30 cellular contexts compared by ENCODE assay signal in genomic region chr3:66539466-66539989, GRCh38.
"Had no signal": no experiment of that assay in that cellular context is flagged by ENCODE, and none has a peak within 500 bp of the region (broad histone marks: within the 10 kb centered on the region; RNA-seq: fewer than 3 reads in every experiment).

No MANE protein-coding gene starts in this region.

- H3K27ac Mint-ChIP-seq: immature natural killer cell; memory B cell; mesothelial cell of epicardium; natural killer cell treated with Interleukin-12 subunit alpha and Interleukin-12 subunit beta and Interleukin-15 and Interleukin-18, amount 100 ng/mL, for 72 hours; stimulated activated memory B cell treated with anti-CD40 and anti-IgM and Interleukin-4, amounts not matched to agents 10 μg/mL and 1 μg/mL and 100 μg/mL, for 72 hours; type B pancreatic cell had no signal

- H3K27ac ChIP-seq: esophagus squamous epithelium, heart right ventricle, ovary, psoas muscle, skin epidermis, spleen, testis, tibial artery had no signal

- H3K4me3 Mint-ChIP-seq: immature natural killer cell; memory B cell; mesothelial cell of epicardium; naive B cell; natural killer cell treated with Interleukin-12 subunit alpha and Interleukin-12 subunit beta and Interleukin-15 and Interleukin-18, amount 100 ng/mL, for 72 hours; stimulated activated memory B cell treated with anti-CD40 and anti-IgM and Interleukin-4, amounts not matched to agents 10 μg/mL and 1 μg/mL and 100 μg/mL, for 72 hours; type B pancreatic cell had no signal

- H3K4me3 ChIP-seq: dorsolateral prefrontal cortex, esophagus squamous epithelium, heart right ventricle, lung, mucosa of descending colon, ovary, psoas muscle, skin epidermis, spleen, testis, tibial artery had no signal

- H3K4me1 Mint-ChIP-seq: immature natural killer cell; memory B cell; stimulated activated memory B cell treated with anti-CD40 and anti-IgM and Interleukin-4, amounts not matched to agents 10 μg/mL and 1 μg/mL and 100 μg/mL, for 72 hours had no signal

- H3K36me3 ChIP-seq: esophagus squamous epithelium, heart right ventricle, ovary, spleen, tibial artery had no signal

- H3K9me3 ChIP-seq: esophagus squamous epithelium, mucosa of descending colon, ovary, psoas muscle, testis, tibial artery had no signal

- DNase-seq: dorsolateral prefrontal cortex; effector CD4-positive, alpha-beta T cell; erythroblast; esophagus squamous epithelium; foreskin melanocyte; glutamatergic neuron; heart right ventricle; hypothalamus; immature natural killer cell; mucosa of descending colon; naive B cell; occipital lobe; ovary; posterior cingulate gyrus; psoas muscle; right cardiac atrium; spleen; stimulated activated CD4-positive, alpha-beta T cell treated with anti-CD3 and anti-CD28 coated beads, Interleukin-4, amount 100 ng/mL, for 4 hours; stimulated activated naive CD8-positive, alpha-beta T cell treated with anti-CD3 and anti-CD28 coated beads, Interleukin-15, Interleukin-2, amounts not matched to agents 100 U/mL and 50 U/mL, for 24 hours; substantia nigra; testis; tibial artery had no signal

- H3K27me3 ChIP-seq: dorsolateral prefrontal cortex, esophagus squamous epithelium, heart right ventricle, ovary, spleen, testis, tibial artery had no signal

- ATAC-seq: heart right ventricle; left lobe of liver; mucosa of descending colon; natural killer cell treated with Interleukin-12 subunit alpha and Interleukin-12 subunit beta and Interleukin-15 and Interleukin-18, amount 100 ng/mL, for 72 hours; psoas muscle; right cardiac atrium; stimulated activated memory B cell treated with anti-CD40 and anti-IgM and Interleukin-4, amounts not matched to agents 10 μg/mL and 1 μg/mL and 100 μg/mL, for 72 hours; stimulated activated naive CD8-positive, alpha-beta T cell treated with anti-CD3 and anti-CD28 coated beads, Interleukin-15, Interleukin-2, amounts not matched to agents 100 U/mL and 50 U/mL, for 24 hours had no signal

- H3K36me3 Mint-ChIP-seq: memory B cell; mesothelial cell of epicardium; natural killer cell treated with Interleukin-12 subunit alpha and Interleukin-12 subunit beta and Interleukin-15 and Interleukin-18, amount 100 ng/mL, for 72 hours; stimulated activated memory B cell treated with anti-CD40 and anti-IgM and Interleukin-4, amounts not matched to agents 10 μg/mL and 1 μg/mL and 100 μg/mL, for 72 hours; type B pancreatic cell had no signal

- H3K9me3 Mint-ChIP-seq: natural killer cell treated with Interleukin-12 subunit alpha and Interleukin-12 subunit beta and Interleukin-15 and Interleukin-18, amount 100 ng/mL, for 72 hours; type B pancreatic cell had no signal

- H3K4me1 ChIP-seq: esophagus squamous epithelium, heart right ventricle, spleen, testis, tibial artery had no signal
